Comparison of ENCODE assay signal across 11 cellular contexts in genomic region chr12:121059031-121059898, GRCh38. TPM values are rescaled to one million over a fixed set of nuclear protein-coding genes. Genes with fewer than 3 reads are reported as not detected.
A peak's percentile ranks its signal among the peaks of the same experiment; 100 is the strongest.
DNase-seq lines count a peak whose midpoint lies in the region; ATAC-seq and TF ChIP-seq lines count a peak whose summit lies in the region.
"Had no signal": no experiment of that assay in that cellular context is flagged by ENCODE, and none has a peak within 500 bp of the region (broad histone marks: within the 10 kb centered on the region; RNA-seq: fewer than 3 reads in every experiment).

No MANE protein-coding gene starts in this region.

- no peaks in the 10 kb centered on the region for H3K9me2 ChIP-seq in DOHH2 (replicated peaks; ENCODE audit: control insufficient read depth, low read length)

- peaks cover 11% of the 10 kb centered on the region for H3K4me1 ChIP-seq in DOHH2 (ENCODE audit: control insufficient read depth, low read length)
- peaks cover 7 to 11% of the 10 kb centered on the region in 2 donors for H3K4me1 ChIP-seq in naive thymus-derived CD4-positive, alpha-beta T cell (ENCODE audit: control insufficient read depth in 2 of 2, insufficient read depth in 2 of 2, low read length in 2 of 2)
- H3K4me1 ChIP-seq: pancreas had no signal

- TF ChIP-seq POLR2A in erythroblast (IDR thresholded peaks at IDR 0.05; ENCODE audit: low read length) = no peak

- intact Hi-C loops in naive thymus-derived CD4-positive, alpha-beta T cell (cut with micrococcal nuclease) = no loop called here

- peaks cover 7% of the 10 kb centered on the region; the same call in 1 of the 2 replicates for H3K27me3 ChIP-seq in DOHH2 (ENCODE audit: control insufficient read depth, low read length)
- no peaks in the 10 kb centered on the region for H3K27me3 ChIP-seq in naive thymus-derived CD4-positive, alpha-beta T cell (ENCODE audit: control insufficient read depth in 2 of 2, insufficient read depth in 2 of 2, low read length in 2 of 2)
- H3K27me3 ChIP-seq: pancreas had no signal

- H3K4me3 Mint-ChIP-seq in T-helper 17 cell = peak overlapping the region; percentile 64
- peak overlapping the region in 5 of 10 donors; percentile 6 to 88 (median 78) for H3K4me3 Mint-ChIP-seq in naive thymus-derived CD4-positive, alpha-beta T cell

- no peaks in the 10 kb centered on the region for H3K27me3 Mint-ChIP-seq in T-helper 17 cell
- H3K27me3 Mint-ChIP-seq in naive thymus-derived CD4-positive, alpha-beta T cell = no peaks in the 10 kb centered on the region

- no peaks in the 10 kb centered on the region for H3K9me3 ChIP-seq in DOHH2 (ENCODE audit: control insufficient read depth, insufficient read depth, low read length)
- no peaks in the 10 kb centered on the region for H3K9me3 ChIP-seq in T-helper 17 cell (ENCODE audit: control insufficient read depth, low read length, poor library complexity, severe bottlenecking)
- H3K9me3 ChIP-seq in naive thymus-derived CD4-positive, alpha-beta T cell (ENCODE audit: control insufficient read depth in 2 of 3, low read length in 3 of 3) = no peaks in the 10 kb centered on the region
- H3K9me3 ChIP-seq: pancreas had no signal

- H3K27ac Mint-ChIP-seq in T-helper 17 cell = peak overlapping the region; percentile 97
- peak overlapping the region in 7 of 9 donors; percentile 79 to 98 (median 95) for H3K27ac Mint-ChIP-seq in naive thymus-derived CD4-positive, alpha-beta T cell

- ATAC-seq in GM21786 (IDR thresholded peaks at IDR 0.05; ENCODE audit: unreplicated experiment) (peak; percentile 10), T-helper 17 cell (no peak), HG02938 (IDR thresholded peaks at IDR 0.05; ENCODE audit: unreplicated experiment) (no peak)
- ATAC-seq in naive thymus-derived CD4-positive, alpha-beta T cell = no peak

- H3K27ac ChIP-seq in DOHH2 (ENCODE audit: low read depth, low read length) = no peak overlapping the region
- no peak overlapping the region for H3K27ac ChIP-seq in naive thymus-derived CD4-positive, alpha-beta T cell (ENCODE audit: low read depth, low read length)

- no peaks in the 10 kb centered on the region for H3K36me3 Mint-ChIP-seq in T-helper 17 cell (ENCODE audit: low read depth)
- no peaks in the 10 kb centered on the region for H3K36me3 Mint-ChIP-seq in naive thymus-derived CD4-positive, alpha-beta T cell

- DNase-seq in T-helper 17 cell (no peak), hypothalamus (lab: John Stamatoyannopoulos, UW) (no peak), D341Med (ENCODE audit: low spot score) (no peak), erythroblast (lab: John Stamatoyannopoulos, UW) (no peak)
- no peak for DNase-seq in naive thymus-derived CD4-positive, alpha-beta T cell
- DNase-seq: aorta, NCI-H1092, pancreas had no signal

- no peaks in the 10 kb centered on the region for H3K36me3 ChIP-seq in DOHH2 (ENCODE audit: control insufficient read depth, low read length)
- no peaks in the 10 kb centered on the region for H3K36me3 ChIP-seq in naive thymus-derived CD4-positive, alpha-beta T cell (ENCODE audit: control insufficient read depth in 2 of 3, insufficient read depth in 3 of 3, low read length in 3 of 3)
- H3K36me3 ChIP-seq: pancreas had no signal

- H3K4me3 ChIP-seq in DOHH2 (ENCODE audit: low read length) = no peak overlapping the region
- H3K4me3 ChIP-seq in naive thymus-derived CD4-positive, alpha-beta T cell (ENCODE audit: low read length) = no peak overlapping the region

- no peak for TF ChIP-seq CTCF in DOHH2 (IDR thresholded peaks at IDR 0.05; ENCODE audit: low read depth, low read length, poor library complexity, severe bottlenecking)

- POLR2A ChIA-PET in naive thymus-derived CD4-positive, alpha-beta T cell (lab: Charles Lee) = interaction anchor here (0.5 to 1.4 kb wide), 3 partner anchors 33 to 591 kb away, joined by 4 to 5 read pairs (median 4); no protein-coding TSS in a partner anchor

- H3K4me1 Mint-ChIP-seq in T-helper 17 cell = peaks cover 7% of the 10 kb centered on the region
- peaks cover 8 to 25% (median 9%) of the 10 kb centered on the region in 7 donors for H3K4me1 Mint-ChIP-seq in naive thymus-derived CD4-positive, alpha-beta T cell

- CTCF ChIA-PET in naive thymus-derived CD4-positive, alpha-beta T cell (lab: Charles Lee) = interaction anchor here (0.6 to 5.7 kb wide), 13 partner anchors 8 to 914 kb away, joined by 3 to 71 read pairs (median 4); partner anchors contain the start of gene POP5

- H3K4me2 ChIP-seq in DOHH2 (ENCODE audit: low read length) = peak overlapping the region; percentile 89; the same call in 1 of the 2 replicates

- no peaks in the 10 kb centered on the region for H3F3A ChIP-seq in DOHH2 (ENCODE audit: control insufficient read depth, insufficient read depth)

- H3K9me3 Mint-ChIP-seq in naive thymus-derived CD4-positive, alpha-beta T cell = no peaks in the 10 kb centered on the region

- no peaks in the 10 kb centered on the region for H3K79me2 ChIP-seq in DOHH2 (ENCODE audit: control insufficient read depth, low read length)

- H4K20me1 ChIP-seq in DOHH2 (ENCODE audit: control insufficient read depth, insufficient read depth, low read depth, low read length) = no peaks in the 10 kb centered on the region

RNA-seq across cellular contexts. Expression of gene OASL, which starts 20.2 kb away (rescaled TPM):
- total RNA-seq in T-helper 17 cell = 10 to 100 TPM; 18.8 to 30.3 TPM
- 10 to 100 TPM in 2 of 5 experiments, 1 to 10 TPM in 3; 2.7 to 19.4 (median 4.3) TPM for total RNA-seq in naive thymus-derived CD4-positive, alpha-beta T cell
- 1 to 10 TPM; 1.2 to 2.8 TPM for polyA plus RNA-seq in naive thymus-derived CD4-positive, alpha-beta T cell

RNA-seq across cellular contexts. Expression of gene C12orf43, which starts 43.0 kb away (rescaled TPM):
- 10 to 100 TPM; 16.1 to 17.3 TPM for total RNA-seq in T-helper 17 cell
- 10 to 100 TPM; 11.8 to 24.2 (median 17.5) TPM for total RNA-seq in naive thymus-derived CD4-positive, alpha-beta T cell
- polyA plus RNA-seq in naive thymus-derived CD4-positive, alpha-beta T cell = 10 to 100 TPM; 18.8 to 22.2 TPM
